8 cellular contexts compared by ENCODE assay signal in the genomic region with DNA sequence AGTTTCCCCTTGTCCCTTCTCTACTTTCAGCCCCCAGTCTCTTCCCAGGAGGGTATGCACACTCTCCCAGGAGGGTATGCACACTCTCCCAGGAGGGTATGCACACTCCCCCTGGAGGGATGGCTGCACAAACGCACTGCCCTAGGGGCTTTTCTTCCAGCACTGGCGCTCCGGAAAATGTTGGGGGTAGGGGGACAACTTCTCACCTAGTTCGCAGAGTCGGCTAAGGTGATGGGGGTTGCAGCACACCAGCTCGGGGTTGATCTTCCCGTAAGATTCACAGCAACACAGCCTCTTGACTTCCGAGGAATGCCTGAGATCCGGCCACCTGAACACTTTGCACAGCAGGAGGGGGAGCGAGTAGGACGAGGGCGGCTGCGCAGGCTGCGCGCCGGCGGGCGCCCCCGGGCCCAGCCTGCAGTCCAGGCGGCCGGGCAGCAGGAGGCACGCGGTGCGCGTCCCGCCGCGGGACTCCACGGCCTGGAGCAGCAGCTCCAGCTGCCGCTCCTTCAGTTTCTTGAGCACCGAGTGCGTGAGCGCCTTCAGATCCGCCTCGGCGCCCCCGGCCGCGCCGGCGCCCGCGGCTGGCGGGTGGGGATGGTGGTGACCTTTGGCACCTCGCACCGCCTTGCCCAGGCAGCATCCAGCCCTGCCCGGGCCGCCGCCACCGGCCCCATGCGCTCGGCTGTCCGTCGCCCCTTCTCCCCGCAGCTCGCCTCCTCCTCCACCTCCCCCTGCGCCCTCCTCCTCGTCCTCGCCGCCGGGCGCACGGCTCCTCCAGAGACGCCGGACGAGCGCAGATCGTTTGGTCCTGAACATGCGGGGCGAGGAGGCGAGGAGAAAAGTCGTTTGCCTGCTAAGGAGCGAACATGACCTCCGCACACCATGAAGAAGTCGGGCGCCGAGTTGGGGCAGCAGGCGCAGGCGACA. TPM values are rescaled to one million over a fixed set of nuclear protein-coding genes. Genes with fewer than 3 reads are reported as not detected.
DNase-seq lines count a peak whose midpoint lies in the region; ATAC-seq, FAIRE-seq and TF ChIP-seq lines count a peak whose summit lies in the region.

No MANE protein-coding gene starts in this region.

- peaks cover 43% of the 10 kb centered on the region for H3K36me3 Mint-ChIP-seq in stimulated activated naive CD8-positive, alpha-beta T cell treated with anti-CD3 and anti-CD28 coated beads, Interleukin-15, Interleukin-2, amounts not matched to agents 100 ng/mL and 50 ng/mL, for 24 hours (ENCODE audit: low read depth)

- WGBS in mammary epithelial cell (ENCODE audit: low coverage, missing lambda C conversion rate) = 2% methylated on average over 17 of the region's 79 CpGs
- 0% methylated on average over 23 of the region's 79 CpGs for WGBS in HepG2 (ENCODE audit: low lambda C conversion rate)

- peak; percentile 34 for TF ChIP-seq POLR2A in GM18505 (IDR thresholded peaks at IDR 0.05; ENCODE audit: borderline replicate concordance, extremely low read depth, insufficient read depth, insufficient read length)
- TF ChIP-seq POLR2A in Peyer's patch (IDR thresholded peaks at IDR 0.05) = peak; percentile 33 to 56
- no peak for TF ChIP-seq POLR2A in HepG2 (IDR thresholded peaks at IDR 0.05; ENCODE audit: insufficient read depth in 1 of 2, low read depth in 2 of 2, low read length in 2 of 2)

- TF ChIP-seq CTCF in BE2C (IDR thresholded peaks at IDR 0.05; ENCODE audit: low read depth, low read length) = peak; percentile 25; the same call in 1 of the 2 replicates
- TF ChIP-seq CTCF in Peyer's patch (IDR thresholded peaks at IDR 0.05) = peak in 2 of 6 experiments; percentile 27 to 42
- peak in 1 of 2 donors; percentile 15 for TF ChIP-seq CTCF in mammary epithelial cell (conservative IDR thresholded peaks at IDR 0.05 in 1 of 2, IDR thresholded peaks at IDR 0.05 in 1 of 2; ENCODE audit: extremely low read depth in 1 of 2, insufficient read depth in 1 of 2, low read depth in 1 of 2, low read length in 2 of 2)
- TF ChIP-seq CTCF in HepG2 (CRISPR knock-in tag; IDR thresholded peaks at IDR 0.05) = peak; percentile 36; the same call in 1 of the 2 replicates

- H3K27ac Mint-ChIP-seq in stimulated activated naive CD8-positive, alpha-beta T cell treated with anti-CD3 and anti-CD28 coated beads, Interleukin-15, Interleukin-2, amounts not matched to agents 100 ng/mL and 50 ng/mL, for 24 hours = peak overlapping the region; percentile 43

- intact Hi-C loops in mammary epithelial cell (cut with micrococcal nuclease) (loop anchor here (1.0 to 10.0 kb wide), 6 partner anchors 71 to 475 kb away; no protein-coding TSS in a partner anchor), HepG2 (cut with micrococcal nuclease; ENCODE audit: unreplicated experiment) (loop anchor here (2.0 to 10.0 kb wide), 4 partner anchors 53 to 285 kb away; no protein-coding TSS in a partner anchor)

- CTCF ChIA-PET in mammary epithelial cell (lab: Charles Lee; ENCODE audit: low non-redundant PET) (no interaction called here), HepG2 (lab: Yijun Ruan, JAX; ENCODE audit: low intra/inter-chr PET ratio, low total read pairs) (interaction anchor here (1.7 kb wide), 1 partner anchor 53 kb away, joined by 5 read pairs; no protein-coding TSS in a partner anchor)

- POLR2A ChIA-PET in HepG2 (lab: Yijun Ruan, JAX) = interaction anchor here (6.3 kb wide), 1 partner anchor 19 kb away, joined by 79 read pairs; no protein-coding TSS in a partner anchor

- peak overlapping the region; percentile 98 for H3K4me3 Mint-ChIP-seq in stimulated activated naive CD8-positive, alpha-beta T cell treated with anti-CD3 and anti-CD28 coated beads, Interleukin-15, Interleukin-2, amounts not matched to agents 100 ng/mL and 50 ng/mL, for 24 hours

- H3K9ac ChIP-seq in mammary epithelial cell (ENCODE audit: insufficient read depth, low read length) (peak overlapping the region; percentile 81), HepG2 (ENCODE audit: insufficient read depth, low read depth, low read length) (peak overlapping the region; percentile 87)

- H2AFZ ChIP-seq in mammary epithelial cell (ENCODE audit: low read depth, low read length) (peak overlapping the region; percentile 40), HepG2 (ENCODE audit: low read length) (no peak overlapping the region)

- in situ Hi-C loops in mammary epithelial cell (cut with MboI; ENCODE audit: low sequenced_read_pairs in 2 of 2) = loop anchor here in 1 of 2 donors (10.0 kb wide), 2 partner anchors 95 to 225 kb away; no protein-coding TSS in a partner anchor
- in situ Hi-C loops in HepG2 (cut with HindIII; ENCODE audit: extremely low pct_ligation_motif_present, low pct_unique_long_range_greater_than_20kb) = loop anchor here (5.0 kb wide), 1 partner anchor 53 kb away; no protein-coding TSS in a partner anchor

- H3K79me2 ChIP-seq in mammary epithelial cell (ENCODE audit: insufficient read depth, low read length) = peaks cover 68% of the 10 kb centered on the region
- peaks cover 60% of the 10 kb centered on the region for H3K79me2 ChIP-seq in HepG2 (ENCODE audit: insufficient read depth, low read length)

- H3K27ac ChIP-seq in Peyer's patch (peak overlapping the region; percentile 97 to 99 (median 99)), mammary epithelial cell (ENCODE audit: insufficient read depth, low read depth, low read length) (peak overlapping the region; percentile 43), HepG2 (ENCODE audit: extremely low read length, insufficient read depth, low read length) (peak overlapping the region; percentile 89)

- FAIRE-seq in HepG2 (lab: Jason Lieb, UNC) = no peak

- ATAC-seq in GM18505 (IDR thresholded peaks at IDR 0.05; ENCODE audit: unreplicated experiment) = no peak
- ATAC-seq in HepG2 = peak; percentile 34

- dilution Hi-C loops in mammary epithelial cell (cut with HindIII; ENCODE audit: low sequenced_read_pairs) = loop anchor here (5.0 kb wide), 1 partner anchor 47 kb away; no protein-coding TSS in a partner anchor

- H3K4me3 ChIP-seq in BE2C (ENCODE audit: low read depth, low read length) = peak overlapping the region; percentile 86
- peak overlapping the region; percentile 86 to 96 (median 91) for H3K4me3 ChIP-seq in Peyer's patch
- peak overlapping the region; percentile 65 to 91 (median 79) for H3K4me3 ChIP-seq in mammary epithelial cell (replicated peaks in 1 of 3; ENCODE audit: insufficient read depth in 1 of 3, low read depth in 2 of 3, low read length in 3 of 3)
- H3K4me3 ChIP-seq in HepG2 (replicated peaks in 1 of 3; ENCODE audit: insufficient read depth in 1 of 3, low read depth in 2 of 3, low read length in 3 of 3) = peak overlapping the region; percentile 91 to 100 (median 97)

- TF ChIP-seq EP300 in HepG2 (IDR thresholded peaks at IDR 0.05; ENCODE audit: low read depth in 2 of 2, low read length in 2 of 2) (no peak), HepG2 (CRISPR knock-in tag; IDR thresholded peaks at IDR 0.05; ENCODE audit: borderline replicate concordance) (no peak)

- peaks cover 49% of the 10 kb centered on the region for H3K4me1 Mint-ChIP-seq in stimulated activated naive CD8-positive, alpha-beta T cell treated with anti-CD3 and anti-CD28 coated beads, Interleukin-15, Interleukin-2, amounts not matched to agents 100 ng/mL and 50 ng/mL, for 24 hours (ENCODE audit: low read depth)

- TF ChIP-seq RAD21 in HepG2 (CRISPR knock-in tag; IDR thresholded peaks at IDR 0.05) = peak; percentile 58; the same call in 1 of the 2 replicates

- no peaks in the 10 kb centered on the region; the same call in none of the 2 replicates for H3K4me1 ChIP-seq in BE2C
- H3K4me1 ChIP-seq in Peyer's patch = peaks cover 0 to 33% (median 21%) of the 10 kb centered on the region in 4 donors
- peaks cover 42% of the 10 kb centered on the region for H3K4me1 ChIP-seq in mammary epithelial cell (ENCODE audit: insufficient read depth, low read length)
- H3K4me1 ChIP-seq in HepG2 (ENCODE audit: insufficient read depth, low read length) = peaks cover 35% of the 10 kb centered on the region

- no peaks in the 10 kb centered on the region for H3K9me3 Mint-ChIP-seq in stimulated activated naive CD8-positive, alpha-beta T cell treated with anti-CD3 and anti-CD28 coated beads, Interleukin-15, Interleukin-2, amounts not matched to agents 100 ng/mL and 50 ng/mL, for 24 hours

- BruUV-seq in mammary epithelial cell (replicated peaks; lab: Mats Ljungman, UMichigan) (no TSS peak), HepG2 (replicated peaks; lab: Mats Ljungman, UMichigan) (no TSS peak)

- H4K20me1 ChIP-seq in mammary epithelial cell (ENCODE audit: insufficient read depth, low read length) (no peaks in the 10 kb centered on the region), HepG2 (ENCODE audit: insufficient read depth, low read length) (peaks cover 23% of the 10 kb centered on the region; the same call in 1 of the 2 replicates)

- H3K9me3 ChIP-seq in BE2C (no peaks in the 10 kb centered on the region), Peyer's patch (no peaks in the 10 kb centered on the region), mammary epithelial cell (replicated peaks; ENCODE audit: insufficient read depth, low read length) (no peaks in the 10 kb centered on the region), HepG2 (ENCODE audit: low read length) (no peaks in the 10 kb centered on the region)

- H3K36me3 ChIP-seq in BE2C = peaks cover 20% of the 10 kb centered on the region
- H3K36me3 ChIP-seq in Peyer's patch = peaks cover 0 to 10% (median 0%) of the 10 kb centered on the region in 3 donors
- no peaks in the 10 kb centered on the region for H3K36me3 ChIP-seq in mammary epithelial cell (ENCODE audit: insufficient read depth, low read length)
- no peaks in the 10 kb centered on the region; a peak in 1 of 5 replicates for H3K36me3 ChIP-seq in HepG2 (replicated peaks in 1 of 2; ENCODE audit: control insufficient read depth in 1 of 2, insufficient read depth in 2 of 2, low read length in 2 of 2)

- H3K4me2 ChIP-seq in mammary epithelial cell (ENCODE audit: insufficient read depth, low read depth, low read length) (peak overlapping the region; percentile 92), HepG2 (ENCODE audit: low read depth, low read length) (peak overlapping the region; percentile 73)

- H3K27me3 Mint-ChIP-seq in stimulated activated naive CD8-positive, alpha-beta T cell treated with anti-CD3 and anti-CD28 coated beads, Interleukin-15, Interleukin-2, amounts not matched to agents 100 ng/mL and 50 ng/mL, for 24 hours = peaks cover 3% of the 10 kb centered on the region

- H3K27me3 ChIP-seq in BE2C = no peaks in the 10 kb centered on the region
- H3K27me3 ChIP-seq in Peyer's patch = no peaks in the 10 kb centered on the region
- no peaks in the 10 kb centered on the region for H3K27me3 ChIP-seq in mammary epithelial cell (ENCODE audit: insufficient read depth, low read length)
- no peaks in the 10 kb centered on the region; a peak in 1 of 5 replicates for H3K27me3 ChIP-seq in HepG2 (ENCODE audit: control insufficient read depth in 1 of 2, insufficient read depth in 2 of 2, low read length in 2 of 2)

- DNase-seq in BE2C = peak; percentile 54
- peak in 2 of 3 donors; percentile 72 to 81 for DNase-seq in Peyer's patch
- DNase-seq in mammary epithelial cell = peak; percentile 60
- no peak for DNase-seq in HepG2 (ENCODE audit: low spot score)
- no peak for DNase-seq in superior temporal gyrus (ENCODE audit: extremely low spot score)
- no peak for DNase-seq in islet precursor cell

RNA-seq across cellular contexts. Expression of gene SMAD7, which starts 0.9 kb away (rescaled TPM):
- polyA plus RNA-seq in BE2C (2012; ENCODE audit: insufficient read depth, insufficient read length, low read depth) = 13.7 TPM
- total RNA-seq in Peyer's patch = 100 to 1,000 TPM in 1 of 4 donors, 10 to 100 TPM in 3; 42.9 to 100 (median 68.7) TPM
- total RNA-seq in mammary epithelial cell = 10 to 100 TPM; 15.7 to 20.0 TPM
- 8.2 TPM for polyA plus RNA-seq in mammary epithelial cell
- 53.8 TPM for polyA minus RNA-seq in mammary epithelial cell
- 18.7 and 24.7 TPM in 2 replicates for total RNA-seq in HepG2 (2016; rRNA removed; fragmentation: Illumina TruSeq; extraction: Trizol)
- total RNA-seq in HepG2 (2016; cell fraction: cytosol; rRNA removed; fragmentation: Illumina TruSeq; extraction: Trizol; ENCODE audit: low read depth) = 3.3 TPM in 2 replicates
- total RNA-seq in HepG2 (2016; cell fraction: insoluble cytoplasmic fraction; rRNA removed; fragmentation: Illumina TruSeq; extraction: Trizol) = 17.7 and 26.0 TPM in 2 replicates
- 12.5 and 14.2 TPM in 2 replicates for total RNA-seq in HepG2 (2016; cell fraction: membrane; rRNA removed; fragmentation: Illumina TruSeq; extraction: Trizol)
- 22.7 and 23.8 TPM in 2 replicates for total RNA-seq in HepG2 (2016; cell fraction: nucleus; rRNA removed; fragmentation: Illumina TruSeq; extraction: Trizol)
- polyA plus RNA-seq in HepG2 (2011; rRNA removed) = 15.8 and 17.4 TPM in 2 replicates
- polyA plus RNA-seq in HepG2 (2011; cell fraction: cytosol; rRNA removed) = 15.1 and 16.9 TPM in 2 replicates
- polyA plus RNA-seq in HepG2 (2011; cell fraction: nucleus; rRNA removed) = 16.5 and 25.6 TPM in 2 replicates
- polyA plus RNA-seq in HepG2 (2012) = 5.6 and 8.5 TPM in 2 replicates
- polyA plus RNA-seq in HepG2 (2016; cell fraction: cytosol; fragmentation: Illumina TruSeq; extraction: Trizol; ENCODE audit: low read depth) = 1.4 and 2.1 TPM in 2 replicates
- 15.7 and 17.1 TPM in 2 replicates for polyA plus RNA-seq in HepG2 (2016; cell fraction: insoluble cytoplasmic fraction; fragmentation: Illumina TruSeq; extraction: Trizol; ENCODE audit: low read depth)
- polyA plus RNA-seq in HepG2 (2016; cell fraction: membrane; fragmentation: Illumina TruSeq; extraction: Trizol; ENCODE audit: low read depth) = 4.9 TPM in 2 replicates
- 40.0 and 43.9 TPM in 2 replicates for polyA plus RNA-seq in HepG2 (2016; cell fraction: nucleus; fragmentation: Illumina TruSeq; extraction: Trizol; ENCODE audit: insufficient read depth, low read depth)
- polyA minus RNA-seq in HepG2 (2011; rRNA and poly(A)+ RNA removed; ENCODE audit: low replicate concordance) = 38.7 and 47.8 TPM in 2 replicates
- polyA minus RNA-seq in HepG2 (2011; cell fraction: cytosol; rRNA and poly(A)+ RNA removed) = 11.5 and 17.8 TPM in 2 replicates
- 14.8 and 26.3 TPM in 2 replicates for polyA minus RNA-seq in HepG2 (2011; cell fraction: nucleus; rRNA and poly(A)+ RNA removed)

Comparison
In these comparisons a context has a peak if more than half of its experiments do, and no peak if none do; other contexts are left out.
1. DNase-seq: peak in BE2C (single experiment), Peyer's patch (2 of 3) and mammary epithelial cell (single experiment); none in HepG2 (single experiment), superior temporal gyrus (single experiment) and islet precursor cell (single experiment).
2. POLR2A ChIP-seq: peak in GM18505 (single experiment) and Peyer's patch (2 of 2); none in HepG2 (0 of 2).
3. H3K27ac ChIP-seq: peak in every context shown above with its lines; median percentile 99 in Peyer's patch; 89 in HepG2; 43 in mammary epithelial cell.
4. Peak in every context shown above with its lines, with median percentiles within 50 percentile points of each other: H3K4me3 ChIP-seq.